Comparison of ENCODE assay signal across 11 cellular contexts in the genomic region with DNA sequence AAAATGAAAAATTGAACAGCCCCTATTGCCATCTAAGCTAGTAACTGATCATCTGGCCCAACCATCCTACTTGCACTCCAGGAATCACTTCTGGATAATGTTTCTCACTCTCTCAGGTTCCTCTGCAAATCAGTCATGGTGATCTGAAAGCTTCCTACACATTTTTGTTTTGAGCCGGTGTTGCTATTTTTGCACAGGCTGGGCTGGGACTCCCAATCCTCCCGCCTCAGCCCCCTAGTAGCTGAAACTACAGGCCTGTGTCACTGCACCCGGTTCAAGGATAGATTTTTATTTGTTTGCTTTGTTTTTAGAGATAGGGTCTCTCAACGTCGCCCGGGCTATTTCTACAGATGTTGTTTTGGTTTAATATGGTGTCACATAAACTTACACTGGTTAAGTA. TPM values are rescaled to one million over a fixed set of nuclear protein-coding genes. Genes with fewer than 3 reads are reported as not detected.
A peak's percentile ranks its signal among the peaks of the same experiment; 100 is the strongest.
DNase-seq lines count a peak whose midpoint lies in the region; ATAC-seq and TF ChIP-seq lines count a peak whose summit lies in the region.
"Had no signal": no experiment of that assay in that cellular context is flagged by ENCODE, and none has a peak within 500 bp of the region (broad histone marks: within the 10 kb centered on the region; RNA-seq: fewer than 3 reads in every experiment).

No MANE protein-coding gene starts in this region.

- POLR2A ChIA-PET in RWPE1 (lab: Yijun Ruan, JAX; ENCODE audit: low non-redundant PET) (no interaction called here), PC-3 (lab: Charles Lee; ENCODE audit: unreplicated experiment) (no interaction called here)

- no peaks in the 10 kb centered on the region for H3F3A ChIP-seq in PC-3 (ENCODE audit: low read length, unreplicated experiment)

- intact Hi-C loops in PC-3 (cut with micrococcal nuclease) = no loop called here

- H3K27ac ChIP-seq in osteoblast (ENCODE audit: low read depth, low read length) (no peak overlapping the region), RWPE1 (no peak overlapping the region), PC-3 (ENCODE audit: low read length) (no peak overlapping the region)
- H3K27ac ChIP-seq: epithelial cell of prostate, ovary had no signal

- H3K4me1 Mint-ChIP-seq in activated T-helper 17 cell treated with anti-CD3 and anti-CD28 coated beads, Interleukin-2, amount 50 U/mL, for 72 hours = peaks cover 10% of the 10 kb centered on the region

- CTCF ChIA-PET in RWPE1 (lab: Yijun Ruan, JAX) (interaction anchor here (0.6 kb wide), 1 partner anchor 380 kb away, joined by 3 read pairs; no protein-coding TSS in a partner anchor), PC-3 (lab: Charles Lee) (interaction anchor here (0.6 kb wide), 1 partner anchor 77 kb away, joined by 4 read pairs; no protein-coding TSS in a partner anchor)

- H3K4me1 ChIP-seq in osteoblast (ENCODE audit: insufficient read depth, low read length) (no peaks in the 10 kb centered on the region), PC-3 (ENCODE audit: insufficient read depth, low read length) (peaks cover 11% of the 10 kb centered on the region)
- H3K4me1 ChIP-seq: thyroid gland had no signal

- no TSS peak for BruUV-seq in PC-3 (replicated peaks; lab: Mats Ljungman, UMichigan)

- H3K36me3 ChIP-seq in osteoblast (ENCODE audit: insufficient read depth, low read length) (no peaks in the 10 kb centered on the region), PC-3 (ENCODE audit: low read depth, low read length) (no peaks in the 10 kb centered on the region)
- H3K36me3 ChIP-seq: ovary, thyroid gland had no signal

- H3K27me3 ChIP-seq in osteoblast (ENCODE audit: insufficient read depth, low read length) (no peaks in the 10 kb centered on the region), PC-3 (ENCODE audit: low read length) (no peaks in the 10 kb centered on the region)
- H3K27me3 ChIP-seq: ovary, thyroid gland had no signal

- H3K36me3 Mint-ChIP-seq in activated T-helper 17 cell treated with anti-CD3 and anti-CD28 coated beads, Interleukin-2, amount 50 U/mL, for 72 hours (ENCODE audit: low read depth) = no peaks in the 10 kb centered on the region

- H3K4me2 ChIP-seq in osteoblast (ENCODE audit: insufficient read depth, low read length) (peak overlapping the region; percentile 21), PC-3 (ENCODE audit: low read length) (no peak overlapping the region)

- ATAC-seq in GM19023 (IDR thresholded peaks at IDR 0.05; ENCODE audit: unreplicated experiment) (peak; percentile 46), HG02840 (IDR thresholded peaks at IDR 0.05; ENCODE audit: low FRiP score, unreplicated experiment) (peak; percentile 37), PC-3 (no peak)
- ATAC-seq in activated T-helper 17 cell treated with anti-CD3 and anti-CD28 coated beads, Interleukin-2, amount 50 U/mL, for 72 hours (replicated peaks) = peak; percentile 67

- TF ChIP-seq CTCF in osteoblast (IDR thresholded peaks at IDR 0.05; ENCODE audit: extremely low read depth, low read depth, low read length) (no peak), RWPE1 (conservative IDR thresholded peaks at IDR 0.05; ENCODE audit: low read depth) (no peak), GM13977 (IDR thresholded peaks at IDR 0.05; ENCODE audit: extremely low read depth, insufficient read depth, missing control alignments) (no peak), PC-3 (conservative IDR thresholded peaks at IDR 0.05; ENCODE audit: low read depth, low read length) (no peak)

- in situ Hi-C loops in GM13977 (cut with MboI; ENCODE audit: low pct_unique_long_range_greater_than_20kb, low sequenced_read_pairs, unreplicated experiment) = loop anchor here (25.0 kb wide), 1 partner anchor 881 kb away; no protein-coding TSS in a partner anchor

- H3K27ac Mint-ChIP-seq in activated T-helper 17 cell treated with anti-CD3 and anti-CD28 coated beads, Interleukin-2, amount 50 U/mL, for 72 hours = peak overlapping the region; percentile 95

- H3K4me3 ChIP-seq in osteoblast (ENCODE audit: insufficient read depth, low read length) (peak overlapping the region; percentile 4), PC-3 (ENCODE audit: low read length) (no peak overlapping the region)
- H3K4me3 ChIP-seq: ovary, thyroid gland had no signal

- no peaks in the 10 kb centered on the region for H3K9me3 ChIP-seq in osteoblast (ENCODE audit: low read depth, low read length)
- no peaks in the 10 kb centered on the region for H3K9me3 ChIP-seq in PC-3 (ENCODE audit: low read length)
- H3K9me3 ChIP-seq: ovary, thyroid gland had no signal

- H2AFZ ChIP-seq in osteoblast (ENCODE audit: low read length) = peak overlapping the region; percentile 64
- no peak overlapping the region for H2AFZ ChIP-seq in PC-3 (ENCODE audit: low read length)

- H3K27me3 Mint-ChIP-seq in activated T-helper 17 cell treated with anti-CD3 and anti-CD28 coated beads, Interleukin-2, amount 50 U/mL, for 72 hours = peaks cover 7% of the 10 kb centered on the region

- peaks cover 3% of the 10 kb centered on the region for H3K9me3 Mint-ChIP-seq in activated T-helper 17 cell treated with anti-CD3 and anti-CD28 coated beads, Interleukin-2, amount 50 U/mL, for 72 hours

- peak overlapping the region; percentile 89 for H3K4me3 Mint-ChIP-seq in activated T-helper 17 cell treated with anti-CD3 and anti-CD28 coated beads, Interleukin-2, amount 50 U/mL, for 72 hours

- no peak for DNase-seq in osteoblast (ENCODE audit: insufficient read length, low spot score, missing footprints)
- DNase-seq in dedifferentiated amniotic fluid mesenchymal stem cell (ENCODE audit: extremely low spot score) = no peak
- no peak for DNase-seq in RWPE1 (ENCODE audit: low spot score)
- no peak for DNase-seq in GM13977 (ENCODE audit: low spot score)
- no peak for DNase-seq in PC-3
- DNase-seq: ovary, thyroid gland had no signal

- H3K9me2 ChIP-seq in PC-3 (replicated peaks; ENCODE audit: low read length) = no peaks in the 10 kb centered on the region

- H4K20me1 ChIP-seq in osteoblast (ENCODE audit: insufficient read depth, low read length) (no peaks in the 10 kb centered on the region), PC-3 (ENCODE audit: low read length) (no peaks in the 10 kb centered on the region)

- H3K79me2 ChIP-seq in osteoblast (ENCODE audit: insufficient read depth, low read length) (no peaks in the 10 kb centered on the region), PC-3 (ENCODE audit: low read length) (no peaks in the 10 kb centered on the region)

- H3K9ac ChIP-seq in PC-3 (ENCODE audit: low read length) = no peak overlapping the region

RNA-seq across cellular contexts. Expression of a gene that starts 40.5 kb away (rescaled TPM):
- 1 to 10 TPM in 1 of 2 donors, under 1 TPM in 1; 0.06 to 1.2 TPM for total RNA-seq in activated T-helper 17 cell treated with anti-CD3 and anti-CD28 coated beads, Interleukin-2, amount 50 U/mL, for 72 hours
- 178 and 269 TPM in 2 replicates for total RNA-seq in osteoblast
- total RNA-seq in PC-3 (2014; rRNA removed) = 0.66 and 3.3 TPM in 2 replicates

Comparison
In these comparisons a context has a peak if more than half of its experiments do, and no peak if none do; other contexts are left out.
1. RNA of a gene that starts 40.5 kb away (total RNA-seq): 178 to 269 TPM in osteoblast; 0.06 to 1.2 TPM in activated T-helper 17 cell treated with anti-CD3 and anti-CD28 coated beads, Interleukin-2, amount 50 U/mL, for 72 hours and 0.66 to 3.3 TPM in PC-3; every median in the first group is over 10 times any median in the second.